ENCODE assay signal across 8 cellular contexts in the genomic region with DNA sequence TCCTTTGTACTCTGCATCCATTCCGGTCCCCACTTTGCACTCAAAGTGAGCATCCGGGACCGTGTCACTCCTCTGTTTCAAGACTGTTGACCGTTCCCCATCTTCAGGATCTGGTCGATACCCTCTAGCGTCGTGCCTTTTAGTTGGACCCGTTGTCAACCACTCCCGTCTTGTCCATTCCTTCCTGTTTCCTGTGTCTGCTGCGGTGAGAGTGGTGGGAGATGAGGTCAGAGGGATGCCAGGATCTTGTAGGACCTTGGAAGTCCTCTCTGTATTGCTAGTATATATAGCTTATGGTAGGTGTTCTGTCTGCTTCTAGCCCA.
A peak's percentile ranks its signal among the peaks of the same experiment; 100 is the strongest.
DNase-seq lines count a peak whose midpoint lies in the region; FAIRE-seq lines count a peak whose summit lies in the region.

No MANE protein-coding gene starts in this region.

- H3K4me3 ChIP-seq in iPS-18c (ENCODE audit: insufficient read depth, low read depth, low read length), result peak overlapping the region; percentile 92

- FAIRE-seq in HTR-8/SVneo (lab: Jason Lieb, UNC), result peak; percentile 33

- H3K4me3 Mint-ChIP-seq in activated naive CD8-positive, alpha-beta T cell, result peak overlapping the region; percentile 100

- H3K9me3 Mint-ChIP-seq in activated naive CD8-positive, alpha-beta T cell (ENCODE audit: low read depth), result no peaks in the 10 kb centered on the region

- H3K27ac Mint-ChIP-seq in activated naive CD8-positive, alpha-beta T cell, result peak overlapping the region; percentile 99

- peak; percentile 4 for DNase-seq in activated T-cell treated with anti-CD3 and anti-CD28 coated beads for 4 hours
- no peak for DNase-seq in activated T-cell treated with anti-CD3 and anti-CD28 coated beads, Interleukin-2, amount 50 U/mL, for 1 hour
- DNase-seq in HTR-8/SVneo (ENCODE audit: insufficient read length, low spot score), result peak; percentile 20
- DNase-seq in smooth muscle cell of the brain vasculature (ENCODE audit: low read depth, low spot score), result peak; percentile 0
- no peak for DNase-seq in stimulated activated naive CD4-positive, alpha-beta T cell (lab: John Stamatoyannopoulos, UW)
- no peak for DNase-seq in amniotic stem cell (lab: John Stamatoyannopoulos, UW)

- H3K4me1 Mint-ChIP-seq in activated naive CD8-positive, alpha-beta T cell (ENCODE audit: low read depth), result peaks cover 43% of the 10 kb centered on the region

- H3K9me3 ChIP-seq in iPS-18c (ENCODE audit: control insufficient read depth, insufficient read depth, low read length), result no peaks in the 10 kb centered on the region

- H3K27me3 Mint-ChIP-seq in activated naive CD8-positive, alpha-beta T cell, result no peaks in the 10 kb centered on the region

- no peaks in the 10 kb centered on the region for H3K36me3 Mint-ChIP-seq in activated naive CD8-positive, alpha-beta T cell

Comparison
In these comparisons a context has a peak if more than half of its experiments do, and no peak if none do; other contexts are left out.
1. DNase-seq: peak in activated T-cell treated with anti-CD3 and anti-CD28 coated beads for 4 hours (single experiment), HTR-8/SVneo (single experiment) and smooth muscle cell of the brain vasculature (single experiment); none in activated T-cell treated with anti-CD3 and anti-CD28 coated beads, Interleukin-2, amount 50 U/mL, for 1 hour (single experiment), stimulated activated naive CD4-positive, alpha-beta T cell (0 of 6) and amniotic stem cell (single experiment).